Comparison of ENCODE assay signal across 6 cellular contexts in the genomic region with DNA sequence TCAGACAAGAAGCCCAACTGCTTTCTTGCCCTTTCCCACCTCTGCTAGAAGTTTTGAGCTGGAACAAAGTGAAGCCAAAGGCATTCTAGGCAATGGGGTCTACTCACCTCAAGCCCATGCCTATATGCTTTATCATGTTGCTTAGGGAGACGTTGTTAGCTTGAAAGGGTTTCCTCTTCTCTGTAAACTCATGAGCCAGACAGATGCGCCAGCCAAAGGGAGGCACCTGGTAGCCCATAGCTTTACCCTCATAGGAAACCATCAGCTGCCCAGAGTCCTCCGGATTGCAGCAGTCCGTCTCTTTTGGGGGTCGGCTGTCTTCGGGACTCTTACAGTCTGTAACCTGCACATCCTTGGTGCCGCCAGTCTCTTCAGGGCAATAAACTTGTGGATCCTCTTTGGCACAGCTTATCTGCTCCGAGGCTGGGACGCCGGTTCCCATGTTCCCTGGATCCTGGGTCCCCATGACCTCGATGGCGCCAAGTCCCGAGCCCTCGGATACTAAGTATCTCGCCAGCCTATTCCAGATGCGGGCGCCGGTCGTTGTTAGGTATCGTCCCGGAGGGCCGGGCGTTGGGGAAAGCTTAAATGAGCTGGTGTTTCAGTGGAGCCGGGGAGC. TPM values are rescaled to one million over a fixed set of nuclear protein-coding genes. Genes with fewer than 3 reads are reported as not detected.
DNase-seq lines count a peak whose midpoint lies in the region.

No MANE protein-coding gene starts in this region.

- H3K4me3 ChIP-seq in endocrine pancreas (ENCODE audit: control insufficient read depth, insufficient read depth, low read length) (peak overlapping the region; percentile 81), skeletal muscle satellite cell (ENCODE audit: low read length) (peak overlapping the region; percentile 89)

- H3K27me3 ChIP-seq in endocrine pancreas (ENCODE audit: control insufficient read depth, insufficient read depth, low read length): no peaks in the 10 kb centered on the region
- no peaks in the 10 kb centered on the region for H3K27me3 ChIP-seq in skeletal muscle satellite cell (ENCODE audit: control insufficient read depth, insufficient read depth, low read length)

- H3K4me2 ChIP-seq in skeletal muscle satellite cell (ENCODE audit: low read length): peak overlapping the region; percentile 89

- peak overlapping the region; percentile 67 for H3K27ac Mint-ChIP-seq in activated naive CD4-positive, alpha-beta T cell treated with anti-CD3 and anti-CD28 coated beads for 36 hours

- H3K9me3 Mint-ChIP-seq in activated naive CD4-positive, alpha-beta T cell treated with anti-CD3 and anti-CD28 coated beads for 36 hours: no peaks in the 10 kb centered on the region

- H3K4me3 Mint-ChIP-seq in activated naive CD4-positive, alpha-beta T cell treated with anti-CD3 and anti-CD28 coated beads for 36 hours: peak overlapping the region; percentile 81

- H3K9ac ChIP-seq in endocrine pancreas (ENCODE audit: control insufficient read depth, insufficient read depth, low read length) (peak overlapping the region; percentile 33), skeletal muscle satellite cell (ENCODE audit: low read depth, low read length) (peak overlapping the region; percentile 94)

- intact Hi-C loops in activated naive CD4-positive, alpha-beta T cell treated with anti-CD3 and anti-CD28 coated beads for 36 hours (cut with micrococcal nuclease): loop anchor here (1.0 to 5.0 kb wide), 3 partner anchors 12 to 631 kb away; partner anchors contain the start of gene ATOSB

- no peaks in the 10 kb centered on the region for H3K27me3 Mint-ChIP-seq in activated naive CD4-positive, alpha-beta T cell treated with anti-CD3 and anti-CD28 coated beads for 36 hours (ENCODE audit: low read depth)

- peaks cover 32% of the 10 kb centered on the region for H3K4me1 Mint-ChIP-seq in activated naive CD4-positive, alpha-beta T cell treated with anti-CD3 and anti-CD28 coated beads for 36 hours (ENCODE audit: low read depth)

- H3K4me1 ChIP-seq in endocrine pancreas (ENCODE audit: control insufficient read depth, insufficient read depth, low read length) (peaks cover 10% of the 10 kb centered on the region), skeletal muscle satellite cell (ENCODE audit: control insufficient read depth, insufficient read depth, low read length) (peaks cover 32% of the 10 kb centered on the region)

- H3K36me3 ChIP-seq in endocrine pancreas (ENCODE audit: control insufficient read depth, insufficient read depth, low read length) (peaks cover 2% of the 10 kb centered on the region), skeletal muscle satellite cell (ENCODE audit: insufficient read depth, low read length) (peaks cover 45% of the 10 kb centered on the region)

- H3K9me3 ChIP-seq in endocrine pancreas (ENCODE audit: control insufficient read depth, low read length) (no peaks in the 10 kb centered on the region), skeletal muscle satellite cell (replicated peaks; ENCODE audit: low read length) (no peaks in the 10 kb centered on the region)

- CTCF ChIA-PET in activated naive CD4-positive, alpha-beta T cell treated with anti-CD3 and anti-CD28 coated beads for 36 hours (lab: Charles Lee): interaction anchor here (0.6 to 7.2 kb wide), 13 partner anchors 8 to 379 kb away, joined by 3 to 59 read pairs (median 5); partner anchors contain the start of genes CREB3, HINT2 and TLN1

- peaks cover 7% of the 10 kb centered on the region for H3K36me3 Mint-ChIP-seq in activated naive CD4-positive, alpha-beta T cell treated with anti-CD3 and anti-CD28 coated beads for 36 hours (ENCODE audit: low read depth)

- peak; percentile 35 for DNase-seq in activated naive CD4-positive, alpha-beta T cell treated with anti-CD3 and anti-CD28 coated beads for 36 hours
- DNase-seq in activated naive CD4-positive, alpha-beta T cell treated with anti-CD3 and anti-CD28 coated beads, Interleukin-2, amount 50 U/mL, for 16 hours: no peak
- DNase-seq in SKM-1 (lab: John Stamatoyannopoulos, UW; ENCODE audit: unreplicated experiment) (no peak), H4 (ENCODE audit: low spot score) (no peak)

RNA-seq across cellular contexts. Expression of gene GBA2, which starts 0.7 kb away (rescaled TPM):
- 10 to 100 TPM; 20.3 to 22.7 TPM for total RNA-seq in activated naive CD4-positive, alpha-beta T cell treated with anti-CD3 and anti-CD28 coated beads for 36 hours
- 17.7 and 22.1 TPM in 2 replicates for total RNA-seq in skeletal muscle satellite cell (2012; rRNA removed)
- 16.9 and 21.5 TPM in 2 replicates for total RNA-seq in H4 (2014; rRNA removed; shearing (Covaris generic))

RNA-seq across cellular contexts. Expression of gene RGP1, which starts 0.7 kb away (rescaled TPM):
- total RNA-seq in activated naive CD4-positive, alpha-beta T cell treated with anti-CD3 and anti-CD28 coated beads for 36 hours: 10 to 100 TPM; 12.0 to 13.3 TPM
- 10.0 and 11.9 TPM in 2 replicates for total RNA-seq in skeletal muscle satellite cell (2012; rRNA removed)
- total RNA-seq in H4 (2014; rRNA removed; shearing (Covaris generic)): 16.4 and 18.6 TPM in 2 replicates

RNA-seq across cellular contexts. Expression of gene MSMP, which starts 5.7 kb away (rescaled TPM):
- total RNA-seq in activated naive CD4-positive, alpha-beta T cell treated with anti-CD3 and anti-CD28 coated beads for 36 hours: under 1 TPM in 1 of 2 experiments, not detected in 1; 0.45 TPM
- not detected in 2 replicates for total RNA-seq in skeletal muscle satellite cell (2012; rRNA removed)
- total RNA-seq in H4 (2014; rRNA removed; shearing (Covaris generic)): not detected in 2 replicates

RNA-seq across cellular contexts. Expression of gene CREB3, which starts 15.9 kb away (rescaled TPM):
- 10 to 100 TPM; 13.7 to 13.8 TPM for total RNA-seq in activated naive CD4-positive, alpha-beta T cell treated with anti-CD3 and anti-CD28 coated beads for 36 hours
- 72.5 and 82.8 TPM in 2 replicates for total RNA-seq in skeletal muscle satellite cell (2012; rRNA removed)
- 115 and 121 TPM in 2 replicates for total RNA-seq in H4 (2014; rRNA removed; shearing (Covaris generic))

RNA-seq across cellular contexts. Expression of gene TLN1, which starts 16.4 kb away (rescaled TPM):
- total RNA-seq in activated naive CD4-positive, alpha-beta T cell treated with anti-CD3 and anti-CD28 coated beads for 36 hours: 100 to 1,000 TPM; 190 TPM
- 250 and 282 TPM in 2 replicates for total RNA-seq in skeletal muscle satellite cell (2012; rRNA removed)
- total RNA-seq in H4 (2014; rRNA removed; shearing (Covaris generic)): 71.2 and 95.8 TPM in 2 replicates
